9 cellular contexts compared by ENCODE assay signal in genomic region chr3:48661501-48662139, GRCh38. TPM values are rescaled to one million over a fixed set of nuclear protein-coding genes. Genes with fewer than 3 reads are reported as not detected.
A peak's percentile ranks its signal among the peaks of the same experiment; 100 is the strongest.
DNase-seq lines count a peak whose midpoint lies in the region; ATAC-seq lines count a peak whose summit lies in the region.
"Had no signal": no experiment of that assay in that cellular context is flagged by ENCODE, and none has a peak within 500 bp of the region (broad histone marks: within the 10 kb centered on the region; RNA-seq: fewer than 3 reads in every experiment).

No MANE protein-coding gene starts in this region.

- H3K27me3 Mint-ChIP-seq in activated CD4-positive, alpha-beta memory T cell treated with anti-CD3 and anti-CD28 coated beads for 36 hours: peaks cover 13% of the 10 kb centered on the region

- intact Hi-C loops in activated CD4-positive, alpha-beta memory T cell treated with anti-CD3 and anti-CD28 coated beads for 36 hours (cut with micrococcal nuclease): loop anchor here (5.0 kb wide), 1 partner anchor 56 kb away; the partner anchor contains the start of gene IP6K2

- CTCF ChIA-PET in activated CD4-positive, alpha-beta memory T cell treated with anti-CD3 and anti-CD28 coated beads for 36 hours (lab: Charles Lee): interaction anchor here (1.0 to 2.3 kb wide), 2 partner anchors 26 to 225 kb away, joined by 3 to 13 read pairs; partner anchors contain the start of gene SLC26A6

- POLR2A ChIA-PET in activated CD4-positive, alpha-beta memory T cell treated with anti-CD3 and anti-CD28 coated beads for 36 hours (lab: Charles Lee): interaction anchor here (0.7 to 4.0 kb wide), 2 partner anchors 13 to 26 kb away, joined by 3 to 11 read pairs; partner anchors contain the start of gene SLC26A6

- peaks cover 18% of the 10 kb centered on the region for H3K4me1 Mint-ChIP-seq in activated CD4-positive, alpha-beta memory T cell treated with anti-CD3 and anti-CD28 coated beads for 36 hours (ENCODE audit: low read depth)

- peak; percentile 89 for DNase-seq in AG08395 (ENCODE audit: low spot score)
- DNase-seq in HuH-7 (ENCODE audit: low spot score): peak; percentile 97
- peak; percentile 82 for DNase-seq in activated CD4-positive, alpha-beta memory T cell treated with anti-CD3 and anti-CD28 coated beads for 36 hours
- peak; percentile 71 for DNase-seq in effector CD4-positive, alpha-beta T cell
- peak; percentile 44 to 69 for DNase-seq in lung microvascular endothelial cell (ENCODE audit: low read depth in 2 of 2)
- peak; percentile 72 for DNase-seq in stimulated activated CD8-positive, alpha-beta memory T cell treated with anti-CD3 and anti-CD28 coated beads, Interleukin-15, amount 100 ng/mL, for 24 hours (ENCODE audit: low read depth)
- DNase-seq in DMS153 (lab: John Stamatoyannopoulos, UW): no peak

- H3K36me3 Mint-ChIP-seq in activated CD4-positive, alpha-beta memory T cell treated with anti-CD3 and anti-CD28 coated beads for 36 hours: peaks cover 4% of the 10 kb centered on the region

- no peak for ATAC-seq in GM21360 (IDR thresholded peaks at IDR 0.05; ENCODE audit: unreplicated experiment)

- H3K4me3 Mint-ChIP-seq in activated CD4-positive, alpha-beta memory T cell treated with anti-CD3 and anti-CD28 coated beads for 36 hours: peak overlapping the region; percentile 48

- H3K27ac Mint-ChIP-seq in activated CD4-positive, alpha-beta memory T cell treated with anti-CD3 and anti-CD28 coated beads for 36 hours: no peak overlapping the region

- H3K9me3 Mint-ChIP-seq in activated CD4-positive, alpha-beta memory T cell treated with anti-CD3 and anti-CD28 coated beads for 36 hours: no peaks in the 10 kb centered on the region

RNA-seq across cellular contexts. Expression of gene CELSR3, which starts 1.1 kb away (rescaled TPM):
- 1 to 10 TPM; 6.9 to 7.5 TPM for total RNA-seq in activated CD4-positive, alpha-beta memory T cell treated with anti-CD3 and anti-CD28 coated beads for 36 hours
- total RNA-seq in lung microvascular endothelial cell: 0.20 and 0.22 TPM in 2 replicates

RNA-seq across cellular contexts. Expression of gene NCKIPSD, which starts 24.1 kb away (rescaled TPM):
- total RNA-seq in activated CD4-positive, alpha-beta memory T cell treated with anti-CD3 and anti-CD28 coated beads for 36 hours: 10 to 100 TPM; 36.5 to 38.5 TPM
- 4.2 and 5.2 TPM in 2 replicates for total RNA-seq in lung microvascular endothelial cell

RNA-seq across cellular contexts. Expression of gene SLC26A6, which starts 26.4 kb away (rescaled TPM):
- total RNA-seq in activated CD4-positive, alpha-beta memory T cell treated with anti-CD3 and anti-CD28 coated beads for 36 hours: 10 to 100 TPM; 47.7 to 52.4 TPM
- 8.3 and 9.7 TPM in 2 replicates for total RNA-seq in lung microvascular endothelial cell

RNA-seq across cellular contexts. Expression of gene TMEM89, which starts 40.1 kb away (rescaled TPM):
- total RNA-seq in activated CD4-positive, alpha-beta memory T cell treated with anti-CD3 and anti-CD28 coated beads for 36 hours: under 1 TPM in 1 of 2 experiments, not detected in 1; 0.75 TPM
- total RNA-seq in lung microvascular endothelial cell: not detected in 2 replicates
- total RNA-seq: pulmonary artery endothelial cell had no signal

RNA-seq across cellular contexts. Expression of gene UQCRC1, which starts 52.2 kb away (rescaled TPM):
- 100 to 1,000 TPM; 251 to 259 TPM for total RNA-seq in activated CD4-positive, alpha-beta memory T cell treated with anti-CD3 and anti-CD28 coated beads for 36 hours
- 187 and 249 TPM in 2 replicates for total RNA-seq in lung microvascular endothelial cell
